ENCODE assay signal across 27 cellular contexts in genomic region chr9:96412174-96412913, GRCh38. TPM values are rescaled to one million over a fixed set of nuclear protein-coding genes. Genes with fewer than 3 reads are reported as not detected.
DNase-seq lines count a peak whose midpoint lies in the region; ATAC-seq and TF ChIP-seq lines count a peak whose summit lies in the region.
"Had no signal": no experiment of that assay in that cellular context is flagged by ENCODE, and none has a peak within 500 bp of the region (broad histone marks: within the 10 kb centered on the region; RNA-seq: fewer than 3 reads in every experiment).

No MANE protein-coding gene starts in this region.

- CTCF ChIA-PET in activated CD4-positive, alpha-beta memory T cell treated with anti-CD3 and anti-CD28 coated beads, Interleukin-2, amount 10 ng/mL, durations not matched to agents 7 days and 5 days (lab: Charles Lee), result interaction anchor here (1.0 kb wide), 1 partner anchor 254 kb away, joined by 3 read pairs; no protein-coding TSS in a partner anchor
- CTCF ChIA-PET in activated CD4-positive, alpha-beta memory T cell treated with anti-CD3 and anti-CD28 coated beads for 36 hours (lab: Charles Lee), result no interaction called here
- CTCF ChIA-PET in WTC11 (lab: Charles Lee), result no interaction called here

- no peaks in the 10 kb centered on the region for H3K27me3 Mint-ChIP-seq in activated CD4-positive, alpha-beta memory T cell treated with anti-CD3 and anti-CD28 coated beads, Interleukin-2, amount 10 ng/mL, durations not matched to agents 7 days and 5 days
- H3K27me3 Mint-ChIP-seq in activated CD4-positive, alpha-beta memory T cell treated with anti-CD3 and anti-CD28 coated beads for 36 hours, result no peaks in the 10 kb centered on the region
- no peaks in the 10 kb centered on the region for H3K27me3 Mint-ChIP-seq in WTC11 (ENCODE audit: low read depth)
- H3K27me3 Mint-ChIP-seq: naive B cell; stimulated activated naive CD8-positive, alpha-beta T cell treated with anti-CD3 and anti-CD28 coated beads, Interleukin-15, amount 100 ng/mL, for 72 hours had no signal

- ATAC-seq in WTC11 (no peak), HG03354 (IDR thresholded peaks at IDR 0.05; ENCODE audit: poor library complexity, severe bottlenecking, unreplicated experiment) (no peak)
- ATAC-seq: left cardiac atrium; Panc1; stimulated activated naive CD8-positive, alpha-beta T cell treated with anti-CD3 and anti-CD28 coated beads, Interleukin-15, amount 100 ng/mL, for 72 hours had no signal

- no peak overlapping the region for H3K4me3 Mint-ChIP-seq in activated CD4-positive, alpha-beta memory T cell treated with anti-CD3 and anti-CD28 coated beads, Interleukin-2, amount 10 ng/mL, durations not matched to agents 7 days and 5 days
- no peak overlapping the region for H3K4me3 Mint-ChIP-seq in activated CD4-positive, alpha-beta memory T cell treated with anti-CD3 and anti-CD28 coated beads for 36 hours
- peak overlapping the region; percentile 16; the same call in 1 of the 2 replicates for H3K4me3 Mint-ChIP-seq in WTC11
- H3K4me3 Mint-ChIP-seq: HFFc6 had no signal

- peaks cover 51% of the 10 kb centered on the region for H3K36me3 Mint-ChIP-seq in activated CD4-positive, alpha-beta memory T cell treated with anti-CD3 and anti-CD28 coated beads, Interleukin-2, amount 10 ng/mL, durations not matched to agents 7 days and 5 days (ENCODE audit: low read depth)
- H3K36me3 Mint-ChIP-seq in activated CD4-positive, alpha-beta memory T cell treated with anti-CD3 and anti-CD28 coated beads for 36 hours, result peaks cover 24% of the 10 kb centered on the region
- H3K36me3 Mint-ChIP-seq in WTC11, result peaks cover 9% of the 10 kb centered on the region
- H3K36me3 Mint-ChIP-seq: naive B cell had no signal

- peak overlapping the region; percentile 45 for H2AFZ ChIP-seq in osteoblast (ENCODE audit: low read length)

- H3K4me1 ChIP-seq in osteoblast (ENCODE audit: insufficient read depth, low read length), result peaks cover 15% of the 10 kb centered on the region

- no peaks in the 10 kb centered on the region for H4K20me1 ChIP-seq in osteoblast (ENCODE audit: insufficient read depth, low read length)

- DNase-seq in activated CD4-positive, alpha-beta memory T cell treated with anti-CD3 and anti-CD28 coated beads, Interleukin-2, amount 10 ng/mL, durations not matched to agents 7 days and 5 days, result no peak
- no peak for DNase-seq in activated CD4-positive, alpha-beta memory T cell treated with anti-CD3 and anti-CD28 coated beads for 36 hours
- DNase-seq in GM12865 (ENCODE audit: low read depth) (peak; percentile 51), WTC11 (ENCODE audit: low spot score) (no peak), osteoblast (ENCODE audit: insufficient read length, low spot score, missing footprints) (no peak), NCI-H1105 (lab: John Stamatoyannopoulos, UW) (no peak), SW 1271 (lab: John Stamatoyannopoulos, UW) (no peak)
- DNase-seq: activated CD4-positive, CD25-positive, alpha-beta regulatory T cell; activated CD8-positive, alpha-beta memory T cell treated with anti-CD3 and anti-CD28 coated beads for 24 hours; dermis blood vessel endothelial cell; EL; head of caudate nucleus; HFFc6; left cardiac atrium; naive B cell; NCI-H1092 treated with DMSO at 0.1 percent for 48 hours; NCI-H2029; NCI-H82; ovary; SIG-M5; stimulated activated CD4-positive, alpha-beta T cell treated with anti-CD3 and anti-CD28 coated beads, Interleukin-4, amount 100 ng/mL, for 4 hours; stimulated activated naive CD8-positive, alpha-beta T cell treated with anti-CD3 and anti-CD28 coated beads, Interleukin-15, amount 100 ng/mL, for 72 hours; tibial artery had no signal

- H3K9me3 Mint-ChIP-seq in activated CD4-positive, alpha-beta memory T cell treated with anti-CD3 and anti-CD28 coated beads, Interleukin-2, amount 10 ng/mL, durations not matched to agents 7 days and 5 days, result no peaks in the 10 kb centered on the region
- H3K9me3 Mint-ChIP-seq in activated CD4-positive, alpha-beta memory T cell treated with anti-CD3 and anti-CD28 coated beads for 36 hours, result no peaks in the 10 kb centered on the region
- no peaks in the 10 kb centered on the region for H3K9me3 Mint-ChIP-seq in WTC11
- H3K9me3 Mint-ChIP-seq: activated T-helper 2 cell treated with anti-CD3 and anti-CD28 coated beads, Interferon-gamma antibody, Interleukin-2, Interleukin-4, amounts not matched to agents 10 μg/mL and 5 μg/mL and 100 μg/mL, durations not matched to agents 14 hours and 24 hours and 36 hours; HFFc6; naive B cell; stimulated activated naive CD8-positive, alpha-beta T cell treated with anti-CD3 and anti-CD28 coated beads, Interleukin-15, amount 100 ng/mL, for 72 hours had no signal

- H3K4me3 ChIP-seq in GM12865 (ENCODE audit: low read depth, low read length), result no peak overlapping the region
- no peak overlapping the region for H3K4me3 ChIP-seq in osteoblast (ENCODE audit: insufficient read depth, low read length)
- H3K4me3 ChIP-seq: ovary, right atrium auricular region, tibial artery had no signal

- POLR2A ChIA-PET in activated CD4-positive, alpha-beta memory T cell treated with anti-CD3 and anti-CD28 coated beads, Interleukin-2, amount 10 ng/mL, durations not matched to agents 7 days and 5 days (lab: Charles Lee), result interaction anchor here (1.5 to 2.4 kb wide), 3 partner anchors 12 to 37 kb away, joined by 4 to 7 read pairs (median 7); partner anchors contain the start of gene HABP4
- POLR2A ChIA-PET in activated CD4-positive, alpha-beta memory T cell treated with anti-CD3 and anti-CD28 coated beads for 36 hours (lab: Charles Lee), result no interaction called here
- POLR2A ChIA-PET in WTC11 (lab: Charles Lee), result no interaction called here

- peaks cover 60% of the 10 kb centered on the region for H3K4me1 Mint-ChIP-seq in activated CD4-positive, alpha-beta memory T cell treated with anti-CD3 and anti-CD28 coated beads, Interleukin-2, amount 10 ng/mL, durations not matched to agents 7 days and 5 days
- H3K4me1 Mint-ChIP-seq in activated CD4-positive, alpha-beta memory T cell treated with anti-CD3 and anti-CD28 coated beads for 36 hours (ENCODE audit: low read depth), result peaks cover 40% of the 10 kb centered on the region
- H3K4me1 Mint-ChIP-seq in WTC11, result peaks cover 48% of the 10 kb centered on the region

- intact Hi-C loops in activated CD4-positive, alpha-beta memory T cell treated with anti-CD3 and anti-CD28 coated beads for 36 hours (cut with micrococcal nuclease), result loop anchor here (10.0 kb wide), 4 partner anchors 152 to 1222 kb away; partner anchors contain the start of genes NCBP1, TSTD2, ZNF510 and ZNF782

- no peaks in the 10 kb centered on the region for H3K36me3 ChIP-seq in osteoblast (ENCODE audit: insufficient read depth, low read length)
- H3K36me3 ChIP-seq: ovary, right atrium auricular region, tibial artery had no signal

- H3K4me2 ChIP-seq in osteoblast (ENCODE audit: insufficient read depth, low read length), result no peak overlapping the region

- TF ChIP-seq CTCF in GM12865 (IDR thresholded peaks at IDR 0.05; ENCODE audit: insufficient read depth, low read depth, low read length, missing control alignments) (no peak), WTC11 (IDR thresholded peaks at IDR 0.05) (no peak), osteoblast (IDR thresholded peaks at IDR 0.05; ENCODE audit: extremely low read depth, low read depth, low read length) (no peak)

- no peaks in the 10 kb centered on the region for H3K27me3 ChIP-seq in osteoblast (ENCODE audit: insufficient read depth, low read length)
- H3K27me3 ChIP-seq: ovary, right atrium auricular region, tibial artery had no signal

- H3K27ac ChIP-seq in osteoblast (ENCODE audit: low read depth, low read length), result no peak overlapping the region
- H3K27ac ChIP-seq: ovary, right atrium auricular region, tibial artery had no signal

- peaks cover 53% of the 10 kb centered on the region for H3K79me2 ChIP-seq in osteoblast (ENCODE audit: insufficient read depth, low read length)

- no peaks in the 10 kb centered on the region for H3K9me3 ChIP-seq in osteoblast (ENCODE audit: low read depth, low read length)
- H3K9me3 ChIP-seq: ovary, right atrium auricular region, tibial artery had no signal

- peak overlapping the region; percentile 83 for H3K27ac Mint-ChIP-seq in activated CD4-positive, alpha-beta memory T cell treated with anti-CD3 and anti-CD28 coated beads, Interleukin-2, amount 10 ng/mL, durations not matched to agents 7 days and 5 days
- H3K27ac Mint-ChIP-seq in activated CD4-positive, alpha-beta memory T cell treated with anti-CD3 and anti-CD28 coated beads for 36 hours, result no peak overlapping the region
- peak overlapping the region; percentile 65; the same call in 1 of the 2 replicates for H3K27ac Mint-ChIP-seq in WTC11
- H3K27ac Mint-ChIP-seq: HFFc6 had no signal

TF ChIP-seq in WTC11, 78 proteins besides CTCF, POLR2A, EP300 and RAD21 (continues in another document):
- no peak for TF ChIP-seq CBFB (CRISPR knock-in tag; IDR thresholded peaks at IDR 0.05; ENCODE audit: low read depth)
- no peak for TF ChIP-seq SMAD3 (CRISPR knock-in tag; IDR thresholded peaks at IDR 0.05; ENCODE audit: borderline replicate concordance)
- TF ChIP-seq JAZF1 (CRISPR knock-in tag; IDR thresholded peaks at IDR 0.05), result no peak

RNA-seq across cellular contexts. Expression of gene ZNF367, which starts 5.8 kb away (rescaled TPM):
- 10 to 100 TPM; 27.7 to 28.7 TPM for total RNA-seq in activated CD4-positive, alpha-beta memory T cell treated with anti-CD3 and anti-CD28 coated beads, Interleukin-2, amount 10 ng/mL, durations not matched to agents 7 days and 5 days
- 10 to 100 TPM; 29.0 to 30.1 TPM for total RNA-seq in activated CD4-positive, alpha-beta memory T cell treated with anti-CD3 and anti-CD28 coated beads for 36 hours
- total RNA-seq in WTC11 (2021) (6.3 to 7.5 TPM (median 7.4 TPM) in 3 replicates), osteoblast (1.4 and 2.1 TPM in 2 replicates)

RNA-seq across cellular contexts. Expression of gene SLC35D2, which starts 28.8 kb away (rescaled TPM):
- total RNA-seq in activated CD4-positive, alpha-beta memory T cell treated with anti-CD3 and anti-CD28 coated beads, Interleukin-2, amount 10 ng/mL, durations not matched to agents 7 days and 5 days, result 10 to 100 TPM; 14.7 to 15.1 TPM
- total RNA-seq in activated CD4-positive, alpha-beta memory T cell treated with anti-CD3 and anti-CD28 coated beads for 36 hours, result 1 to 10 TPM; 8.1 to 8.5 TPM
- total RNA-seq in WTC11 (2021) (14.6 to 18.2 TPM (median 17.3 TPM) in 3 replicates), osteoblast (18.5 and 18.6 TPM in 2 replicates)

RNA-seq across cellular contexts. Expression of gene HABP4, which starts 37.6 kb away (rescaled TPM):
- total RNA-seq in activated CD4-positive, alpha-beta memory T cell treated with anti-CD3 and anti-CD28 coated beads, Interleukin-2, amount 10 ng/mL, durations not matched to agents 7 days and 5 days, result 10 to 100 TPM; 13.1 to 14.1 TPM
- total RNA-seq in activated CD4-positive, alpha-beta memory T cell treated with anti-CD3 and anti-CD28 coated beads for 36 hours, result 10 to 100 TPM; 17.4 to 19.0 TPM
- total RNA-seq in WTC11 (2021) (9.8 to 11.0 TPM (median 10.1 TPM) in 3 replicates), osteoblast (12.7 and 14.1 TPM in 2 replicates)
